ENCODE assay signal across 12 cellular contexts in the genomic region with DNA sequence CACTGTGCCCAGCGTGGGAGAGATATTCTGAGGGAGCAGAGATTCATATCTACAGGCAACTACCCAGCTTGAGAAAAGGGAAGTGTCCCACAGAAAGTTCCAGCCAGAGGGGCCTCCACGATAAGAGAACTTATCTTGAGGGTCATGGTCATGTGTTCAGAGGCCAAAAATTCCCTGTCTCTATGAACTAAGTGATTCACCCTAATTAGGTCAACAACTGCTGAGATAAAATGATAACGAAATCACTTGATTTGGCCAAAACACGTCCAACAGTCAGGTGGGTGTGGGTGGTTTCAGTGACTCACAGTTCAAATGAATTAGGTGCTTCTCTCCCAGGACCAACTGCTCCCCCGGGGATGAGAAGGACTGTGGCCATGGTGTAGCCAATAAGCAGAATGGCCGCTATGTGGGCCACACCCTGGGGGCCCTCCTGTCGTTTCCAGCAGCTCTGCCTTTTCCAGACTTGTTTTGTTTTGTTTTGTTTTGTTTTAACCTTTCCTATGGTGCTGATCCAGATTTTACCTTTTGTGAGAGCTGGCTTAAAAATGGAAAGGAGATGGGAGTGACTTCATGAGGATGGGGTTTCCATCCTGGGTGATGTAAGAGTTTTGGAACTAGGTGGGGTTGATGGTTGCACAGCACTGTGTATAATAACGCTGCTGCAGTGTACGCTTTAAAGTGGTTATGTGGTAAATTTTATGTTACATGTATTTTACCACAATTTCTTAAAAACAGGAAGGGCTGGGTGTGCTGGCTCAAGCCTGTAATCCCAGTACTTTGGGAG. TPM values are rescaled to one million over a fixed set of nuclear protein-coding genes. Genes with fewer than 3 reads are reported as not detected.
A peak's percentile ranks its signal among the peaks of the same experiment; 100 is the strongest.
DNase-seq lines count a peak whose midpoint lies in the region; ATAC-seq, FAIRE-seq and TF ChIP-seq lines count a peak whose summit lies in the region.
"Had no signal": no experiment of that assay in that cellular context is flagged by ENCODE, and none has a peak within 500 bp of the region (broad histone marks: within the 10 kb centered on the region; RNA-seq: fewer than 3 reads in every experiment).

No MANE protein-coding gene starts in this region.

- no peaks in the 10 kb centered on the region for H3K9me3 ChIP-seq in CD4-positive, alpha-beta T cell (ENCODE audit: control insufficient read depth, low read length)
- H3K9me3 ChIP-seq in naive thymus-derived CD4-positive, alpha-beta T cell (ENCODE audit: control insufficient read depth in 2 of 3, low read length in 3 of 3), result no peaks in the 10 kb centered on the region
- no peaks in the 10 kb centered on the region for H3K9me3 ChIP-seq in tibial nerve
- H3K9me3 ChIP-seq: esophagus squamous epithelium had no signal

- peak overlapping the region; percentile 81 for H3K4me3 Mint-ChIP-seq in CD4-positive, alpha-beta T cell
- H3K4me3 Mint-ChIP-seq in activated T-cell treated with anti-CD3 and anti-CD28 coated beads, Interleukin-2, amount 50 U/mL, for 24 hours, result peak overlapping the region; percentile 28
- peak overlapping the region; percentile 36 to 83 (median 52) for H3K4me3 Mint-ChIP-seq in naive thymus-derived CD4-positive, alpha-beta T cell

- DNase-seq in CD4-positive, alpha-beta T cell, result peak in 7 of 10 experiments; percentile 12 to 35 (median 27)
- DNase-seq in NOMO-1 (lab: John Stamatoyannopoulos, UW; ENCODE audit: unreplicated experiment in 2 of 2) (peak; percentile 65 to 85), tibial nerve (ENCODE audit: low spot score in 2 of 2) (no peak), NAMALWA (ENCODE audit: low spot score) (no peak), NCI-H748 treated with DMSO at 0.1 percent for 48 hours (lab: John Stamatoyannopoulos, UW) (no peak), D721Med (ENCODE audit: insufficient read length, low spot score) (no peak)
- peak; percentile 63 for DNase-seq in activated T-cell treated with anti-CD3 and anti-CD28 coated beads, Interleukin-2, amount 50 U/mL, for 24 hours
- DNase-seq in naive thymus-derived CD4-positive, alpha-beta T cell, result peak in 8 of 9 donors; percentile 19 to 69 (median 58)
- DNase-seq: DMS79, esophagus squamous epithelium had no signal

- no peak for TF ChIP-seq POLR2A in tibial nerve (IDR thresholded peaks at IDR 0.05)

- H3K4me1 ChIP-seq in naive thymus-derived CD4-positive, alpha-beta T cell (ENCODE audit: control insufficient read depth in 2 of 2, insufficient read depth in 2 of 2, low read length in 2 of 2), result peaks cover 42 to 50% of the 10 kb centered on the region in 2 donors
- peaks cover 0 to 5% (median 1%) of the 10 kb centered on the region in 4 donors for H3K4me1 ChIP-seq in tibial nerve

- H3K27me3 ChIP-seq in CD4-positive, alpha-beta T cell (ENCODE audit: control insufficient read depth, insufficient read depth, low read length), result no peaks in the 10 kb centered on the region
- no peaks in the 10 kb centered on the region for H3K27me3 ChIP-seq in naive thymus-derived CD4-positive, alpha-beta T cell (ENCODE audit: control insufficient read depth in 2 of 2, insufficient read depth in 2 of 2, low read length in 2 of 2)
- peaks cover 0 to 4% of the 10 kb centered on the region in 2 donors for H3K27me3 ChIP-seq in tibial nerve

- intact Hi-C loops in CD4-positive, alpha-beta T cell (cut with DNase I, micrococcal nuclease), result loop anchor here (5.0 kb wide), 1 partner anchor 70 kb away; the partner anchor contains the start of gene TTYH2 (in 2 of the 2)
- intact Hi-C loops in naive thymus-derived CD4-positive, alpha-beta T cell (cut with micrococcal nuclease), result loop anchor here (1.0 to 5.0 kb wide), 2 partner anchors 14 to 70 kb away; partner anchors contain the start of gene TTYH2 (in 1 of the 2)

- POLR2A ChIA-PET in CD4-positive, alpha-beta T cell (lab: Charles Lee), result interaction anchor here (0.7 to 4.5 kb wide), 8 partner anchors 12 to 79 kb away, joined by 3 to 28 read pairs (median 4); partner anchors contain the start of genes RPL38 and TTYH2
- POLR2A ChIA-PET in naive thymus-derived CD4-positive, alpha-beta T cell (lab: Charles Lee), result interaction anchor here (1.0 to 1.6 kb wide), 2 partner anchors 15 to 79 kb away, joined by 3 read pairs; partner anchors contain the start of gene RPL38

- peak overlapping the region; percentile 96 for H3K27ac Mint-ChIP-seq in CD4-positive, alpha-beta T cell
- peak overlapping the region; percentile 94 for H3K27ac Mint-ChIP-seq in activated T-cell treated with anti-CD3 and anti-CD28 coated beads, Interleukin-2, amount 50 U/mL, for 24 hours
- H3K27ac Mint-ChIP-seq in naive thymus-derived CD4-positive, alpha-beta T cell, result peak overlapping the region; percentile 85 to 98 (median 95)

- no peaks in the 10 kb centered on the region for H3K36me3 ChIP-seq in naive thymus-derived CD4-positive, alpha-beta T cell (ENCODE audit: control insufficient read depth in 2 of 3, insufficient read depth in 3 of 3, low read length in 3 of 3)
- H3K36me3 ChIP-seq in tibial nerve, result no peaks in the 10 kb centered on the region
- H3K36me3 ChIP-seq: esophagus squamous epithelium had no signal

- peaks cover 55% of the 10 kb centered on the region for H3K4me1 Mint-ChIP-seq in CD4-positive, alpha-beta T cell (ENCODE audit: low read depth)
- peaks cover 60% of the 10 kb centered on the region for H3K4me1 Mint-ChIP-seq in activated T-cell treated with anti-CD3 and anti-CD28 coated beads, Interleukin-2, amount 50 U/mL, for 24 hours (ENCODE audit: low read depth)
- H3K4me1 Mint-ChIP-seq in naive thymus-derived CD4-positive, alpha-beta T cell, result peaks cover 14 to 63% (median 35%) of the 10 kb centered on the region in 7 donors

- CTCF ChIA-PET in CD4-positive, alpha-beta T cell (lab: Charles Lee), result interaction anchor here (0.9 to 2.4 kb wide), 3 partner anchors 12 to 72 kb away, joined by 3 to 8 read pairs (median 3); no protein-coding TSS in a partner anchor
- CTCF ChIA-PET in naive thymus-derived CD4-positive, alpha-beta T cell (lab: Charles Lee), result interaction anchor here (1.3 kb wide), 1 partner anchor 16 kb away, joined by 5 read pairs; no protein-coding TSS in a partner anchor

- 62 to 70% methylated on average over 9 of the region's 9 CpGs for WGBS in tibial nerve, 2 donors

- H3K4me3 ChIP-seq in naive thymus-derived CD4-positive, alpha-beta T cell (ENCODE audit: low read length), result peak overlapping the region; percentile 10
- H3K4me3 ChIP-seq in tibial nerve, result no peak overlapping the region
- H3K4me3 ChIP-seq: esophagus squamous epithelium had no signal

- peak; percentile 76 for ATAC-seq in CD4-positive, alpha-beta T cell (ENCODE audit: poor library complexity)
- peak; percentile 74 for ATAC-seq in naive thymus-derived CD4-positive, alpha-beta T cell

- FAIRE-seq in D721Med (lab: Jason Lieb, UNC), result no peak

- TF ChIP-seq CTCF in CD4-positive, alpha-beta T cell (IDR thresholded peaks at IDR 0.05), result no peak
- no peak for TF ChIP-seq CTCF in tibial nerve (IDR thresholded peaks at IDR 0.05)
- no peak for TF ChIP-seq CTCF in D721Med (IDR thresholded peaks at IDR 0.05; ENCODE audit: insufficient read depth, missing control alignments)

- H3K27ac ChIP-seq in CD4-positive, alpha-beta T cell (ENCODE audit: low read depth, low read length), result peak overlapping the region; percentile 32
- H3K27ac ChIP-seq in naive thymus-derived CD4-positive, alpha-beta T cell (ENCODE audit: low read depth, low read length), result no peak overlapping the region
- no peak overlapping the region for H3K27ac ChIP-seq in tibial nerve
- H3K27ac ChIP-seq: KMS-11, VCaP had no signal

- H3K9me3 Mint-ChIP-seq in CD4-positive, alpha-beta T cell, result no peaks in the 10 kb centered on the region
- no peaks in the 10 kb centered on the region for H3K9me3 Mint-ChIP-seq in activated T-cell treated with anti-CD3 and anti-CD28 coated beads, Interleukin-2, amount 50 U/mL, for 24 hours
- H3K9me3 Mint-ChIP-seq in naive thymus-derived CD4-positive, alpha-beta T cell, result peaks cover 0 to 3% (median 0%) of the 10 kb centered on the region in 11 donors

- no peak for TF ChIP-seq EP300 in tibial nerve (IDR thresholded peaks at IDR 0.05)

- H3K27me3 Mint-ChIP-seq in CD4-positive, alpha-beta T cell, result no peaks in the 10 kb centered on the region
- H3K27me3 Mint-ChIP-seq in activated T-cell treated with anti-CD3 and anti-CD28 coated beads, Interleukin-2, amount 50 U/mL, for 24 hours, result no peaks in the 10 kb centered on the region
- H3K27me3 Mint-ChIP-seq in naive thymus-derived CD4-positive, alpha-beta T cell, result no peaks in the 10 kb centered on the region

- H3K36me3 Mint-ChIP-seq in CD4-positive, alpha-beta T cell (ENCODE audit: low read depth), result no peaks in the 10 kb centered on the region
- no peaks in the 10 kb centered on the region for H3K36me3 Mint-ChIP-seq in activated T-cell treated with anti-CD3 and anti-CD28 coated beads, Interleukin-2, amount 50 U/mL, for 24 hours (ENCODE audit: low read depth)
- H3K36me3 Mint-ChIP-seq in naive thymus-derived CD4-positive, alpha-beta T cell, result peaks cover 0 to 6% (median 0%) of the 10 kb centered on the region in 5 donors

RNA-seq across cellular contexts. Expression of gene DNAI2, which starts 8.7 kb away (rescaled TPM):
- total RNA-seq in CD4-positive, alpha-beta T cell, result 1 to 10 TPM in 1 of 2 experiments, under 1 TPM in 1; 0.66 to 1.2 TPM
- total RNA-seq in naive thymus-derived CD4-positive, alpha-beta T cell, result 1 to 10 TPM in 2 of 5 experiments, under 1 TPM in 3; 0.74 to 1.8 (median 0.94) TPM
- under 1 TPM in 1 of 2 donors, not detected in 1; 0.15 TPM for polyA plus RNA-seq in naive thymus-derived CD4-positive, alpha-beta T cell
- under 1 TPM in 1 of 4 donors, not detected in 3; 0.60 TPM for total RNA-seq in tibial nerve

RNA-seq across cellular contexts. Expression of gene KIF19, which starts 43.2 kb away (rescaled TPM):
- total RNA-seq in CD4-positive, alpha-beta T cell, result 1 to 10 TPM in 1 of 2 experiments, under 1 TPM in 1; 0.81 to 1.1 TPM
- total RNA-seq in naive thymus-derived CD4-positive, alpha-beta T cell, result 1 to 10 TPM in 1 of 5 experiments, under 1 TPM in 3, not detected in 1; 0.34 to 1.2 (median 0.47) TPM
- polyA plus RNA-seq in naive thymus-derived CD4-positive, alpha-beta T cell, result not detected
- 100 to 1,000 TPM in 3 of 4 donors, 10 to 100 TPM in 1; 77.4 to 211 (median 117) TPM for total RNA-seq in tibial nerve

Comparison
In these comparisons a context has a peak if more than half of its experiments do, and no peak if none do; other contexts are left out.
1. DNase-seq: peak in CD4-positive, alpha-beta T cell (7 of 10), NOMO-1 (2 of 2), activated T-cell treated with anti-CD3 and anti-CD28 coated beads, Interleukin-2, amount 50 U/mL, for 24 hours (single experiment) and naive thymus-derived CD4-positive, alpha-beta T cell (8 of 9); none in tibial nerve (0 of 2), NAMALWA (single experiment), NCI-H748 treated with DMSO at 0.1 percent for 48 hours (single experiment) and D721Med (single experiment).
2. H3K4me3 Mint-ChIP-seq: peak in every context shown above with its lines; median percentile 81 in CD4-positive, alpha-beta T cell; 52 in naive thymus-derived CD4-positive, alpha-beta T cell; 28 in activated T-cell treated with anti-CD3 and anti-CD28 coated beads, Interleukin-2, amount 50 U/mL, for 24 hours.
3. RNA of gene KIF19, which starts 43.2 kb away (total RNA-seq): 77.4 to 211 TPM in tibial nerve; 0.81 to 1.1 TPM in CD4-positive, alpha-beta T cell and 0.34 to 1.2 TPM in naive thymus-derived CD4-positive, alpha-beta T cell; every median in the first group is over 10 times any median in the second.
4. Peak in every context shown above with its lines, with median percentiles within 50 percentile points of each other: H3K27ac Mint-ChIP-seq.